16 cellular contexts compared by ENCODE assay signal in the genomic region with DNA sequence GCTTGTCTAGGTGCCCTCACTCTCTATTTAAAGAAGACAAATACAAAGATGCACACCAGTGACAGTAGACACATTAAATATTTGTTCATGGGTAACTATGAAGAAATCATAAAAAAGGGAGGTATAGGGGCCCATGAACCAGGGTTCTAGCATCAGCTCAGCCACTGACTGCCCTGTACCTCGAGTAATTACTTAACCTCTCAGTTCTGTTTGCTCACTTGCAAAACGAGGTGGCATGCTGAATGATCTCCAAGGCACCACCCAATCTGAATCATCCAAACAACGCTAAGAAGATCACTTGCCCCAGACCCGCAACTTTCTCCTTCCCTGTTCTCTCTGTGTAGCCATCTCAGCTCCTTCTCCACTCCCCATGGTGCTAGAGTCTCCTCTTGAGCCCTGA.
DNase-seq lines count a peak whose midpoint lies in the region; ATAC-seq, FAIRE-seq and TF ChIP-seq lines count a peak whose summit lies in the region.
"Had no signal": no experiment of that assay in that cellular context is flagged by ENCODE, and none has a peak within 500 bp of the region (broad histone marks: within the 10 kb centered on the region; RNA-seq: fewer than 3 reads in every experiment).

No MANE protein-coding gene starts in this region.

- no peak for TF ChIP-seq EP300 in HepG2 (IDR thresholded peaks at IDR 0.05; ENCODE audit: low read depth in 2 of 2, low read length in 2 of 2)
- no peak for TF ChIP-seq EP300 in HepG2 (CRISPR knock-in tag; IDR thresholded peaks at IDR 0.05; ENCODE audit: borderline replicate concordance)

- CTCF ChIA-PET in HepG2 (lab: Yijun Ruan, JAX; ENCODE audit: low intra/inter-chr PET ratio, low total read pairs): no interaction called here

- H2AFZ ChIP-seq in HepG2 (ENCODE audit: low read length): no peak overlapping the region
- H2AFZ ChIP-seq: GM23248 had no signal

- FAIRE-seq in HepG2 (lab: Jason Lieb, UNC): no peak
- FAIRE-seq: A204.1, HTR-8/SVneo had no signal

- intact Hi-C loops in right lobe of liver (cut with DNase I) (no loop called here), HepG2 (cut with micrococcal nuclease; ENCODE audit: unreplicated experiment) (no loop called here)

- POLR2A ChIA-PET in HepG2 (lab: Yijun Ruan, JAX): no interaction called here

- H3K27ac ChIP-seq in right lobe of liver (no peak overlapping the region), HepG2 (ENCODE audit: extremely low read length, insufficient read depth, low read length) (no peak overlapping the region)
- H3K27ac ChIP-seq: GM23248 had no signal

- H3K36me3 ChIP-seq in right lobe of liver (no peaks in the 10 kb centered on the region), HepG2 (replicated peaks in 1 of 2; ENCODE audit: control insufficient read depth in 1 of 2, insufficient read depth in 2 of 2, low read length in 2 of 2) (no peaks in the 10 kb centered on the region)

- H3K4me1 ChIP-seq in right lobe of liver (peaks cover 0 to 28% (median 0%) of the 10 kb centered on the region in 4 donors), HepG2 (ENCODE audit: insufficient read depth, low read length) (no peaks in the 10 kb centered on the region)

- H3K27me3 ChIP-seq in right lobe of liver (no peaks in the 10 kb centered on the region), HepG2 (ENCODE audit: control insufficient read depth in 1 of 2, insufficient read depth in 2 of 2, low read length in 2 of 2) (no peaks in the 10 kb centered on the region; a peak in 2 of 5 replicates)

- TF ChIP-seq POLR2A in right lobe of liver (IDR thresholded peaks at IDR 0.05) (no peak), HepG2 (IDR thresholded peaks at IDR 0.05; ENCODE audit: insufficient read depth in 1 of 2, low read depth in 2 of 2, low read length in 2 of 2) (no peak)

- no peak for TF ChIP-seq RAD21 in HepG2 (CRISPR knock-in tag; IDR thresholded peaks at IDR 0.05)

- in situ Hi-C loops in HepG2 (cut with HindIII; ENCODE audit: extremely low pct_ligation_motif_present, low pct_unique_long_range_greater_than_20kb): no loop called here

- no peak overlapping the region for H3K4me2 ChIP-seq in HepG2 (ENCODE audit: low read depth, low read length)

- BruUV-seq in HepG2 (replicated peaks; lab: Mats Ljungman, UMichigan): no TSS peak

- H3K9me3 ChIP-seq in right lobe of liver: no peaks in the 10 kb centered on the region
- no peaks in the 10 kb centered on the region for H3K9me3 ChIP-seq in HepG2 (ENCODE audit: low read length)

- DNase-seq in right lobe of liver (no peak), HepG2 (ENCODE audit: low spot score) (no peak), SHP77 treated with DMSO at 0.1 percent for 48 hours (lab: John Stamatoyannopoulos, UW) (peak; percentile 8), NCI-H748 (lab: John Stamatoyannopoulos, UW; ENCODE audit: unreplicated experiment) (no peak)
- DNase-seq: C1 segment of cervical spinal cord; Calu3; CD4-positive, alpha-beta T cell; DMS 273 treated with DMSO at 0.1 percent for 48 hours; GF-D8; GM23248; H9 had no signal

- no peaks in the 10 kb centered on the region for H4K20me1 ChIP-seq in HepG2 (ENCODE audit: insufficient read depth, low read length)

- H3K4me3 ChIP-seq in right lobe of liver (no peak overlapping the region), HepG2 (replicated peaks in 1 of 3; ENCODE audit: insufficient read depth in 1 of 3, low read depth in 2 of 3, low read length in 3 of 3) (no peak overlapping the region)
- H3K4me3 ChIP-seq: GM23248 had no signal

- no peak overlapping the region for H3K9ac ChIP-seq in HepG2 (ENCODE audit: insufficient read depth, low read depth, low read length)
- H3K9ac ChIP-seq: GM23248 had no signal

- 23% methylated on average over 3 of the region's 4 CpGs for WGBS in right lobe of liver (ENCODE audit: insufficient coverage, low coverage, low lambda C conversion rate, missing lambda C conversion rate)
- 0% methylated on average over 4 of the region's 4 CpGs for WGBS in HepG2 (ENCODE audit: low lambda C conversion rate)

- ATAC-seq in right lobe of liver (peak in 3 of 4 donors; percentile 73 to 82 (median 78)), HepG2 (no peak), esophagus mucosa (peak; percentile 28), GM18861 (IDR thresholded peaks at IDR 0.05; ENCODE audit: unreplicated experiment) (no peak), GM19035 (IDR thresholded peaks at IDR 0.05; ENCODE audit: unreplicated experiment) (no peak)

- TF ChIP-seq CTCF in right lobe of liver (IDR thresholded peaks at IDR 0.05): no peak
- TF ChIP-seq CTCF in HepG2 (CRISPR knock-in tag; IDR thresholded peaks at IDR 0.05): no peak

- no peaks in the 10 kb centered on the region for H3K79me2 ChIP-seq in HepG2 (ENCODE audit: insufficient read depth, low read length)

TF ChIP-seq in HepG2, 621 proteins besides CTCF, POLR2A, EP300 and RAD21:
- TF ChIP-seq SALL2 (CRISPR knock-in tag; IDR thresholded peaks at IDR 0.05): no peak
- no peak for TF ChIP-seq DR1 (CRISPR knock-in tag; IDR thresholded peaks at IDR 0.05)
- no peak for TF ChIP-seq MAZ (IDR thresholded peaks at IDR 0.05; ENCODE audit: borderline replicate concordance, low read depth, low read length)
- TF ChIP-seq MAZ (CRISPR knock-in tag; IDR thresholded peaks at IDR 0.05; ENCODE audit: low read depth): no peak
- no peak for TF ChIP-seq ZMAT3 (CRISPR knock-in tag; conservative IDR thresholded peaks at IDR 0.05)
- no peak for TF ChIP-seq MBD4 (IDR thresholded peaks at IDR 0.05; ENCODE audit: borderline replicate concordance, low read length)
- TF ChIP-seq RFXANK (CRISPR knock-in tag; IDR thresholded peaks at IDR 0.05): no peak
- no peak for TF ChIP-seq ZNF614 (CRISPR knock-in tag; IDR thresholded peaks at IDR 0.05; ENCODE audit: borderline replicate concordance)
- TF ChIP-seq ZNF264 (CRISPR knock-in tag; IDR thresholded peaks at IDR 0.05): no peak
- no peak for TF ChIP-seq SIX1 (CRISPR knock-in tag; IDR thresholded peaks at IDR 0.05; ENCODE audit: borderline replicate concordance)
- TF ChIP-seq SOX13 (IDR thresholded peaks at IDR 0.05): no peak
- TF ChIP-seq SOX13 (CRISPR knock-in tag; conservative IDR thresholded peaks at IDR 0.05 in 1 of 2, IDR thresholded peaks at IDR 0.05 in 1 of 2): no peak

Comparison
In these comparisons a context has a peak if more than half of its experiments do, and no peak if none do; other contexts are left out.
1. ATAC-seq: peak in right lobe of liver (3 of 4) and esophagus mucosa (single experiment); none in HepG2 (single experiment), GM18861 (single experiment) and GM19035 (single experiment).